ENCODE assay signal across 23 cellular contexts in the genomic region with DNA sequence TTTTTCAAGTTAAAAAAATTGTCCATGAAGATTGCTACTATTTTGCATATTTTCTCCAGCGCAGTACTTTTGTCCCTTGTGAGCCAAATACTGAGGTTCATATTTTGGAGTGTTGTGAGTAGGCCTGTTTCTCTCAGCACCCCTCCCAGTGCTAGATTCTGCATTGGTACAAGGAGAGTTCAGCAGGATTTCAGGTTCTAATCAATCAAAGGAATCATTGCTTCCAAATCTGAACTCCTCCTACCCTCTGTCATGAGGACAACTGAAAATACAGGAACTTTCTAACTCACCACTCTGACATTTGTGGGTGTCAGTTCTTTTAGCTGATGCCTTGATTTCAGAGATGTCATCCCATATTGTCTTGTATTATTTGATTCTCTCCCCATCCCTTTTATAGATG.
"Had no signal": no experiment of that assay in that cellular context is flagged by ENCODE, and none has a peak within 500 bp of the region (broad histone marks: within the 10 kb centered on the region; RNA-seq: fewer than 3 reads in every experiment).

No MANE protein-coding gene starts in this region.

- H3K27me3 Mint-ChIP-seq: effector memory CD8-positive, alpha-beta T cell had no signal

- H3K9me3 Mint-ChIP-seq: dendritic cell treated with granulocyte-macrophage colony-stimulating factor and Interleukin-4, amounts not matched to agents 40 ng/mL and 50 ng/mL, for 4 days; endodermal cell had no signal

- H3K27me3 ChIP-seq: colonic mucosa, dorsolateral prefrontal cortex, esophagus muscularis mucosa, esophagus squamous epithelium, foreskin keratinocyte, gastrocnemius medialis, gastroesophageal sphincter, heart left ventricle, heart right ventricle had no signal

- DNase-seq: colonic mucosa; cortex of kidney; dermis blood vessel endothelial cell; dorsolateral prefrontal cortex; effector CD4-positive, alpha-beta T cell; effector CD8-positive, alpha-beta T cell; effector memory CD4-positive, alpha-beta T cell; effector memory CD8-positive, alpha-beta T cell; endodermal cell; erythroblast; esophagus squamous epithelium; foreskin fibroblast; foreskin keratinocyte; foreskin melanocyte; gastrocnemius medialis; glutamatergic neuron; heart left ventricle; heart right ventricle had no signal

- H3K4me1 ChIP-seq: colonic mucosa, foreskin keratinocyte, gastrocnemius medialis, heart left ventricle, heart right ventricle had no signal

- H3K27ac Mint-ChIP-seq: dendritic cell treated with granulocyte-macrophage colony-stimulating factor and Interleukin-4, amounts not matched to agents 40 ng/mL and 50 ng/mL, for 4 days; effector memory CD8-positive, alpha-beta T cell; endodermal cell had no signal

- H3K4me3 ChIP-seq: colonic mucosa, coronary artery, dorsolateral prefrontal cortex, esophagus muscularis mucosa, esophagus squamous epithelium, gastrocnemius medialis, gastroesophageal sphincter, heart left ventricle, heart right ventricle had no signal

- H3K9me3 ChIP-seq: colonic mucosa, esophagus muscularis mucosa, esophagus squamous epithelium, gastrocnemius medialis, gastroesophageal sphincter, heart left ventricle, heart right ventricle had no signal

- H3K36me3 ChIP-seq: colonic mucosa, esophagus muscularis mucosa, esophagus squamous epithelium, gastrocnemius medialis, gastroesophageal sphincter, heart left ventricle, heart right ventricle had no signal

- H3K4me3 Mint-ChIP-seq: dendritic cell treated with granulocyte-macrophage colony-stimulating factor and Interleukin-4, amounts not matched to agents 40 ng/mL and 50 ng/mL, for 4 days; effector memory CD8-positive, alpha-beta T cell; endodermal cell had no signal

- H3K27ac ChIP-seq: colonic mucosa, coronary artery, epithelial cell of prostate, esophagus muscularis mucosa, esophagus squamous epithelium, foreskin keratinocyte, gastrocnemius medialis, gastroesophageal sphincter, heart left ventricle, heart right ventricle had no signal
